8 cellular contexts compared by ENCODE assay signal in the genomic region with DNA sequence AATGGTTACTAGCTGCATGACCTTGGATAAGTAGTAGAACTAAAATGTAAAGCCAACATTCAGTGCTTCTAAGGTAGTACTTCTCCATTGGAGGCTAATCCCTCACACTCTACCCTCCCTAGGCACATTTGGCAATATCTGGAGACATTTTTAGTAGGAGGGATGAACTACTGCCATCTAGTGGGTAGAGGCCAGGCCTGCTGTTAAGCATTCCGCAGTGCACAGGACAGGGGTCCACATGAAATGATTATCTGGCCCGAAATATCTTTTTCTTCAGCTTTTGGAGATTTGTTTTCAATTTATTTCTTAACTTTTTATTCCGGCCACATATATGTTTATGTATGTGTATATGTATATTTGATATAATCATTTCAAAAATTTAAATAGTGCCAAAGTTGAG. TPM values are rescaled to one million over a fixed set of nuclear protein-coding genes. Genes with fewer than 3 reads are reported as not detected.
DNase-seq lines count a peak whose midpoint lies in the region; ATAC-seq, FAIRE-seq and TF ChIP-seq lines count a peak whose summit lies in the region.

No MANE protein-coding gene starts in this region.

- H3K9me3 ChIP-seq in heart left ventricle: no peaks in the 10 kb centered on the region

- H3K27me3 ChIP-seq in heart left ventricle: no peaks in the 10 kb centered on the region

- no peak for TF ChIP-seq POLR2A in heart left ventricle (IDR thresholded peaks at IDR 0.05)

- DNase-seq in heart left ventricle: no peak
- DNase-seq in Right ventricle myocardium superior: no peak
- DNase-seq in NCI-H345 (lab: John Stamatoyannopoulos, UW): peak; percentile 29
- peak; percentile 51 for DNase-seq in pons (ENCODE audit: low spot score)
- no peak for DNase-seq in activated CD4-positive, alpha-beta T cell treated with anti-CD3 and anti-CD28 coated beads for 48 hours

- peak in 11 of 12 donors; percentile 15 to 49 (median 29) for TF ChIP-seq CTCF in heart left ventricle (IDR thresholded peaks at IDR 0.05)

- no peaks in the 10 kb centered on the region for H3K4me1 ChIP-seq in heart left ventricle

- no peaks in the 10 kb centered on the region for H3K36me3 ChIP-seq in heart left ventricle

- ATAC-seq in heart left ventricle (no peak), Right ventricle myocardium superior (ENCODE audit: poor library complexity) (no peak), GM19328 (IDR thresholded peaks at IDR 0.05; ENCODE audit: unreplicated experiment) (no peak), HG02642 (IDR thresholded peaks at IDR 0.05; ENCODE audit: poor library complexity, unreplicated experiment) (no peak)

- intact Hi-C loops in heart left ventricle (cut with DNase I) (loop anchor here in 2 of 10 donors (10.0 kb wide), 2 partner anchors 364 to 514 kb away; no protein-coding TSS in a partner anchor), Right ventricle myocardium superior (cut with DNase I) (no loop called here)

- H3K27ac ChIP-seq in heart left ventricle: no peak overlapping the region

- H3K4me3 ChIP-seq in heart left ventricle: no peak overlapping the region

- WGBS in heart left ventricle, 4 donors: 30 to 50% (median 42%) methylated on average over 3 of the region's 3 CpGs

- peak; percentile 14 for FAIRE-seq in colon (lab: Jason Lieb, UNC)

RNA-seq across cellular contexts. Expression of gene SPANXC, which starts 36.0 kb away (rescaled TPM):
- total RNA-seq in heart left ventricle (not detected), Right ventricle myocardium superior (not detected)
- polyA plus RNA-seq in heart left ventricle: not detected

Comparison
In these comparisons a context has a peak if more than half of its experiments do, and no peak if none do; other contexts are left out.
1. DNase-seq: peak in NCI-H345 (single experiment) and pons (single experiment); none in heart left ventricle (0 of 5), Right ventricle myocardium superior (single experiment) and activated CD4-positive, alpha-beta T cell treated with anti-CD3 and anti-CD28 coated beads for 48 hours (single experiment).